17 cellular contexts compared by ENCODE assay signal in genomic region chr11:71349627-71350026, GRCh38.
DNase-seq lines count a peak whose midpoint lies in the region; ATAC-seq and TF ChIP-seq lines count a peak whose summit lies in the region.
"Had no signal": no experiment of that assay in that cellular context is flagged by ENCODE, and none has a peak within 500 bp of the region (broad histone marks: within the 10 kb centered on the region; RNA-seq: fewer than 3 reads in every experiment).

No MANE protein-coding gene starts in this region.

- H3K18ac ChIP-seq in neuronal stem cell (ENCODE audit: low read length) = no peak overlapping the region

- H3K4me3 Mint-ChIP-seq in natural killer cell treated with Interleukin-12 subunit alpha and Interleukin-12 subunit beta and Interleukin-15 and Interleukin-18, amount 100 ng/mL, for 72 hours = no peak overlapping the region
- no peak overlapping the region for H3K4me3 Mint-ChIP-seq in natural killer cell
- H3K4me3 Mint-ChIP-seq in stimulated activated effector memory CD8-positive, alpha-beta T cell treated with anti-CD3 and anti-CD28 coated beads, Interleukin-12 subunit alpha, Interleukin-12 subunit beta, amount 100 ng/mL, for 72 hours = no peak overlapping the region
- H3K4me3 Mint-ChIP-seq: CD4-positive, alpha-beta memory T cell; HFFc6 had no signal

- no peak overlapping the region for H2BK15ac ChIP-seq in neuronal stem cell (ENCODE audit: low read length)

- H3K4me1 Mint-ChIP-seq in natural killer cell treated with Interleukin-12 subunit alpha and Interleukin-12 subunit beta and Interleukin-15 and Interleukin-18, amount 100 ng/mL, for 72 hours (ENCODE audit: low read depth in 2 of 2) = no peaks in the 10 kb centered on the region
- H3K4me1 Mint-ChIP-seq in natural killer cell = no peaks in the 10 kb centered on the region
- H3K4me1 Mint-ChIP-seq in stimulated activated effector memory CD8-positive, alpha-beta T cell treated with anti-CD3 and anti-CD28 coated beads, Interleukin-12 subunit alpha, Interleukin-12 subunit beta, amount 100 ng/mL, for 72 hours = no peaks in the 10 kb centered on the region
- H3K4me1 Mint-ChIP-seq: CD4-positive, alpha-beta memory T cell had no signal

- no peak overlapping the region for H4K8ac ChIP-seq in neuronal stem cell (ENCODE audit: low read depth, low read length)

- intact Hi-C loops in natural killer cell (cut with micrococcal nuclease) = no loop called here

- no peak overlapping the region for H3K27ac ChIP-seq in neuronal stem cell (replicated peaks; ENCODE audit: low read length)

- DNase-seq in NCI-H345 (lab: John Stamatoyannopoulos, UW) = peak; percentile 73
- no peak for DNase-seq in NCI-H345 treated with DMSO at 0.1 percent for 48 hours (lab: John Stamatoyannopoulos, UW; ENCODE audit: unreplicated experiment)
- DNase-seq in natural killer cell treated with Interleukin-12 subunit alpha and Interleukin-12 subunit beta and Interleukin-15 and Interleukin-18, amount 100 ng/mL, for 72 hours (ENCODE audit: low spot score) = no peak
- no peak for DNase-seq in natural killer cell
- no peak for DNase-seq in neuronal stem cell (ENCODE audit: low spot score)
- DNase-seq in stimulated activated effector memory CD8-positive, alpha-beta T cell treated with anti-CD3 and anti-CD28 coated beads, Interleukin-12 subunit alpha, Interleukin-12 subunit beta, amount 100 ng/mL, for 72 hours (ENCODE audit: low spot score in 2 of 2) = no peak
- no peak for DNase-seq in effector CD4-positive, alpha-beta T cell
- DNase-seq: C1 segment of cervical spinal cord; Calu3; CD4-positive, alpha-beta memory T cell; COR-L47; DMS79 treated with DMSO at 0.1 percent for 48 hours; GF-D8; GOT3; HFFc6 had no signal

- no peaks in the 10 kb centered on the region for H3K4me1 ChIP-seq in neuronal stem cell (ENCODE audit: control insufficient read depth in 2 of 2, insufficient read depth in 1 of 2, low read depth in 1 of 2, low read length in 2 of 2)
- H3K4me1 ChIP-seq: HAP-1 had no signal

- H3K4me3 ChIP-seq in neuronal stem cell (ENCODE audit: low read length in 2 of 2) = no peak overlapping the region
- H3K4me3 ChIP-seq: HAP-1 had no signal

- H3K14ac ChIP-seq in neuronal stem cell (ENCODE audit: low read length) = no peak overlapping the region

- H3K27me3 ChIP-seq in neuronal stem cell (ENCODE audit: control insufficient read depth in 3 of 3, insufficient read depth in 3 of 3, low read depth in 1 of 3, low read length in 3 of 3) = peaks cover 0 to 35% (median 0%) of the 10 kb centered on the region in 3 experiments

- H3K9me3 Mint-ChIP-seq in natural killer cell treated with Interleukin-12 subunit alpha and Interleukin-12 subunit beta and Interleukin-15 and Interleukin-18, amount 100 ng/mL, for 72 hours = no peaks in the 10 kb centered on the region
- no peaks in the 10 kb centered on the region for H3K9me3 Mint-ChIP-seq in natural killer cell
- H3K9me3 Mint-ChIP-seq in stimulated activated effector memory CD8-positive, alpha-beta T cell treated with anti-CD3 and anti-CD28 coated beads, Interleukin-12 subunit alpha, Interleukin-12 subunit beta, amount 100 ng/mL, for 72 hours = no peaks in the 10 kb centered on the region
- H3K9me3 Mint-ChIP-seq: HFFc6 had no signal

- no peak overlapping the region for H4K91ac ChIP-seq in neuronal stem cell (ENCODE audit: low read depth, low read length, poor library complexity)

- H2BK120ac ChIP-seq in neuronal stem cell (ENCODE audit: low read depth, low read length) = no peak overlapping the region

- no peak overlapping the region for H3K4ac ChIP-seq in neuronal stem cell (ENCODE audit: low read length)

- no CpG with 5 or more reads among the region's 12 CpGs for WGBS in neuronal stem cell (ENCODE audit: extremely low coverage in 2 of 2, insufficient read length in 2 of 2, insufficient replicate concordance in 1 of 2), 2 donors

- ATAC-seq in natural killer cell treated with Interleukin-12 subunit alpha and Interleukin-12 subunit beta and Interleukin-15 and Interleukin-18, amount 100 ng/mL, for 72 hours = peak; percentile 5 to 43
- ATAC-seq in natural killer cell (no peak), HG02840 (IDR thresholded peaks at IDR 0.05; ENCODE audit: low FRiP score, unreplicated experiment) (no peak)
- ATAC-seq in stimulated activated effector memory CD8-positive, alpha-beta T cell treated with anti-CD3 and anti-CD28 coated beads, Interleukin-12 subunit alpha, Interleukin-12 subunit beta, amount 100 ng/mL, for 72 hours = peak; percentile 21

- H3K4me2 ChIP-seq in neuronal stem cell (ENCODE audit: insufficient read depth, low read length, poor library complexity, severe bottlenecking) = no peak overlapping the region

- H2AFZ ChIP-seq in neuronal stem cell (ENCODE audit: low read length) = peak overlapping the region; percentile 22

- H3K9me3 ChIP-seq in neuronal stem cell (replicated peaks in 1 of 2; ENCODE audit: control insufficient read depth in 2 of 2, insufficient read depth in 1 of 2, low read depth in 1 of 2, low read length in 2 of 2) = no peaks in the 10 kb centered on the region
- H3K9me3 ChIP-seq: HAP-1 had no signal

- peaks cover 17 to 45% of the 10 kb centered on the region in 2 donors for H3K27me3 Mint-ChIP-seq in natural killer cell treated with Interleukin-12 subunit alpha and Interleukin-12 subunit beta and Interleukin-15 and Interleukin-18, amount 100 ng/mL, for 72 hours
- H3K27me3 Mint-ChIP-seq in natural killer cell (ENCODE audit: low read depth in 2 of 2) = peaks cover 13 to 14% of the 10 kb centered on the region in 2 donors

- H3K9ac ChIP-seq in neuronal stem cell (ENCODE audit: low read depth, low read length, poor library complexity) = no peak overlapping the region

- H2BK5ac ChIP-seq in neuronal stem cell (ENCODE audit: low read length) = no peak overlapping the region

- no peak for TF ChIP-seq CTCF in natural killer cell (IDR thresholded peaks at IDR 0.05)

- no peaks in the 10 kb centered on the region for H3K79me1 ChIP-seq in neuronal stem cell (ENCODE audit: low read depth, low read length)

- H3K36me3 ChIP-seq in neuronal stem cell (replicated peaks in 1 of 2; ENCODE audit: control insufficient read depth in 2 of 2, insufficient read depth in 2 of 2, low read length in 2 of 2) = no peaks in the 10 kb centered on the region
- H3K36me3 ChIP-seq: HAP-1 had no signal

- no peak overlapping the region for H2BK12ac ChIP-seq in neuronal stem cell (ENCODE audit: low read length)

- no peak overlapping the region for H3K27ac Mint-ChIP-seq in natural killer cell treated with Interleukin-12 subunit alpha and Interleukin-12 subunit beta and Interleukin-15 and Interleukin-18, amount 100 ng/mL, for 72 hours
- H3K27ac Mint-ChIP-seq in natural killer cell = no peak overlapping the region
- no peak overlapping the region for H3K27ac Mint-ChIP-seq in stimulated activated effector memory CD8-positive, alpha-beta T cell treated with anti-CD3 and anti-CD28 coated beads, Interleukin-12 subunit alpha, Interleukin-12 subunit beta, amount 100 ng/mL, for 72 hours
- H3K27ac Mint-ChIP-seq: CD4-positive, alpha-beta memory T cell; HFFc6 had no signal

- no peaks in the 10 kb centered on the region for H3K36me3 Mint-ChIP-seq in natural killer cell treated with Interleukin-12 subunit alpha and Interleukin-12 subunit beta and Interleukin-15 and Interleukin-18, amount 100 ng/mL, for 72 hours
- H3K36me3 Mint-ChIP-seq in natural killer cell = no peaks in the 10 kb centered on the region
- H3K36me3 Mint-ChIP-seq in stimulated activated effector memory CD8-positive, alpha-beta T cell treated with anti-CD3 and anti-CD28 coated beads, Interleukin-12 subunit alpha, Interleukin-12 subunit beta, amount 100 ng/mL, for 72 hours = no peaks in the 10 kb centered on the region
- H3K36me3 Mint-ChIP-seq: CD4-positive, alpha-beta memory T cell had no signal

- no peak overlapping the region for H2AK5ac ChIP-seq in neuronal stem cell (ENCODE audit: low read depth, low read length)

- H3K23ac ChIP-seq in neuronal stem cell (ENCODE audit: low read depth, low read length, poor library complexity) = no peak overlapping the region

Comparison
In these comparisons a context has a peak if more than half of its experiments do, and no peak if none do; other contexts are left out.
1. ATAC-seq: peak in natural killer cell treated with Interleukin-12 subunit alpha and Interleukin-12 subunit beta and Interleukin-15 and Interleukin-18, amount 100 ng/mL, for 72 hours (2 of 2) and stimulated activated effector memory CD8-positive, alpha-beta T cell treated with anti-CD3 and anti-CD28 coated beads, Interleukin-12 subunit alpha, Interleukin-12 subunit beta, amount 100 ng/mL, for 72 hours (single experiment); none in natural killer cell (0 of 3) and HG02840 (single experiment).